In genomic region chr21:44780767-44781459, GRCh38 we compare ENCODE assay signal across 1 cellular context.
TF ChIP-seq lines count a peak whose summit lies in the region.

No MANE protein-coding gene starts in this region.

TF ChIP-seq in endothelial cell of umbilical vein, 7 proteins besides CTCF, POLR2A, EP300 and RAD21:
- no peak for TF ChIP-seq EZH2 (IDR thresholded peaks at IDR 0.05; ENCODE audit: borderline replicate concordance, low read depth, low read length, severe bottlenecking)
- TF ChIP-seq MYC (IDR thresholded peaks at IDR 0.05; ENCODE audit: low read depth, low read length) = no peak
- no peak for TF ChIP-seq FOS (IDR thresholded peaks at IDR 0.05; ENCODE audit: borderline replicate concordance, insufficient read depth, low read length)
